1 cellular context compared by ENCODE assay signal in the genomic region with DNA sequence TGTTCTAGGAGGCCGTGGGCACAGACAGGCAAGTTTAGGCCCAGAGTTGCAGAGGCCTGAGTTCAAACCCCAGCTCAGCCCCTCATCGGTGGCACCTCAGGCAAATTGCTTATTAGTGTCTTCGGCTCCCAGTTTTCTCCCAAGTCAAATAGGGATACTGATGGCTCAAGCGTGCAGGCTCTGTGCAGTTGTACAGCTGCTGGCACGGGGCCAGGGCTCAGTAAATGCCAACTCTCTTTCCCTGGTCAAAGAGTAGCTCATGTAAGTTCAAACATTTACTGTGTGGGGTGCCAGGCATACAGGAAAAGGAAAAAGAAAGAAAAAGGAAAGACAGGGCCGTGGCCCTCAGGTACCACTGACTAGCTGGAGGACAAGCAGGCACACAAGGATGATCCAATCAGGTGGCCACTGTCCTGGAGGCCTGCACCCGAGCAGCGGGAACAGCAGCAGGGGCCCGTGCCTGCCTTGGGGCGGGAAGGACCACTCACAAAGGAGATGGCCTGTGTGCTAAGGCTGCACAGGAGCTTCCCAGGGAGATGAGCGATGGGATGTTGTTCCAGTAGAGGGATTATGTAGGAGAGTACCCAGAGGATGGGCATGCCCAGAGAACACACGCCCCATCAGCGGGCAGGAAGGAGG.
TF ChIP-seq lines count a peak whose summit lies in the region.

No MANE protein-coding gene starts in this region.

TF ChIP-seq in HepG2, 621 proteins besides CTCF, POLR2A, EP300 and RAD21 (continued from another document):
- TF ChIP-seq, protein P1, sequence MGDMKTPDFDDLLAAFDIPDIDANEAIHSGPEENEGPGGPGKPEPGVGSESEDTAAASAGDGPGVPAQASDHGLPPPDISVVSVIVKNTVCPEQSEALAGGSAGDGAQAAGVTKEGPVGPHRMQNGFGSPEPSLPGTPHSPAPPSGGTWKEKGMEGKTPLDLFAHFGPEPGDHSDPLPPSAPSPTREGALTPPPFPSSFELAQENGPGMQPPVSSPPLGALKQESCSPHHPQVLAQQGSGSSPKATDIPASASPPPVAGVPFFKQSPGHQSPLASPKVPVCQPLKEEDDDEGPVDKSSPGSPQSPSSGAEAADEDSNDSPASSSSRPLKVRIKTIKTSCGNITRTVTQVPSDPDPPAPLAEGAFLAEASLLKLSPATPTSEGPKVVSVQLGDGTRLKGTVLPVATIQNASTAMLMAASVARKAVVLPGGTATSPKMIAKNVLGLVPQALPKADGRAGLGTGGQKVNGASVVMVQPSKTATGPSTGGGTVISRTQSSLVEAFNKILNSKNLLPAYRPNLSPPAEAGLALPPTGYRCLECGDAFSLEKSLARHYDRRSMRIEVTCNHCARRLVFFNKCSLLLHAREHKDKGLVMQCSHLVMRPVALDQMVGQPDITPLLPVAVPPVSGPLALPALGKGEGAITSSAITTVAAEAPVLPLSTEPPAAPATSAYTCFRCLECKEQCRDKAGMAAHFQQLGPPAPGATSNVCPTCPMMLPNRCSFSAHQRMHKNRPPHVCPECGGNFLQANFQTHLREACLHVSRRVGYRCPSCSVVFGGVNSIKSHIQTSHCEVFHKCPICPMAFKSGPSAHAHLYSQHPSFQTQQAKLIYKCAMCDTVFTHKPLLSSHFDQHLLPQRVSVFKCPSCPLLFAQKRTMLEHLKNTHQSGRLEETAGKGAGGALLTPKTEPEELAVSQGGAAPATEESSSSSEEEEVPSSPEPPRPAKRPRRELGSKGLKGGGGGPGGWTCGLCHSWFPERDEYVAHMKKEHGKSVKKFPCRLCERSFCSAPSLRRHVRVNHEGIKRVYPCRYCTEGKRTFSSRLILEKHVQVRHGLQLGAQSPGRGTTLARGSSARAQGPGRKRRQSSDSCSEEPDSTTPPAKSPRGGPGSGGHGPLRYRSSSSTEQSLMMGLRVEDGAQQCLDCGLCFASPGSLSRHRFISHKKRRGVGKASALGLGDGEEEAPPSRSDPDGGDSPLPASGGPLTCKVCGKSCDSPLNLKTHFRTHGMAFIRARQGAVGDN (CRISPR knock-in tag; IDR thresholded peaks at IDR 0.05) = no peak
- TF ChIP-seq KAT2B (IDR thresholded peaks at IDR 0.05; ENCODE audit: borderline replicate concordance, low read depth, low read length) = no peak
- TF ChIP-seq RAD51 (IDR thresholded peaks at IDR 0.05; ENCODE audit: borderline replicate concordance) = no peak
- TF ChIP-seq, protein P2, sequence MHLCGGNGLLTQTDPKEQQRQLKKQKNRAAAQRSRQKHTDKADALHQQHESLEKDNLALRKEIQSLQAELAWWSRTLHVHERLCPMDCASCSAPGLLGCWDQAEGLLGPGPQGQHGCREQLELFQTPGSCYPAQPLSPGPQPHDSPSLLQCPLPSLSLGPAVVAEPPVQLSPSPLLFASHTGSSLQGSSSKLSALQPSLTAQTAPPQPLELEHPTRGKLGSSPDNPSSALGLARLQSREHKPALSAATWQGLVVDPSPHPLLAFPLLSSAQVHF (CRISPR knock-in tag; IDR thresholded peaks at IDR 0.05) = no peak
